In the genomic region with DNA sequence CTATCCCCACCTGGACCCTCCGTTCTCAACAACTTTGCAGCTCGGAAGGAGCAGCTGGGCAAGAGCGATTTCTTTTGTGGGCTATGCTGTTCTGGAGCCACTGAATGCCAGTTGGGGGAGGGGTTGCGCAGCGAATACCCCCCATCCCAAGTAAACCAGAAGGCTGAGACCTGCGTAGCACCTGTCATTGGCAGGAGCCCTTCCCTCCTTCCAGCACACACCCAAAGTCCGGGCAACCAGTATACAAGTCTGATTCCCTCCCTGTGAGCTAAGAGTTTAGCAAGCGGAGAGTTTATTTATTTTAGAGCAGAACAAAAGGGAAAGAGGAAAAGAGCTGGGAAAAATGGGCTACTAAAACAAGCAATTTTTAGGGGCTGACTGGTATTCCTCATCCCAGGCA, we compare ENCODE assay signal across 12 cellular contexts. TPM values are rescaled to one million over a fixed set of nuclear protein-coding genes. Genes with fewer than 3 reads are reported as not detected.
DNase-seq lines count a peak whose midpoint lies in the region; ATAC-seq and TF ChIP-seq lines count a peak whose summit lies in the region.
"Had no signal": no experiment of that assay in that cellular context is flagged by ENCODE, and none has a peak within 500 bp of the region (broad histone marks: within the 10 kb centered on the region; RNA-seq: fewer than 3 reads in every experiment).

No MANE protein-coding gene starts in this region.

- ATAC-seq in GM18909 (IDR thresholded peaks at IDR 0.05; ENCODE audit: poor library complexity, unreplicated experiment) = no peak
- no peak for ATAC-seq in GM19455 (IDR thresholded peaks at IDR 0.05; ENCODE audit: unreplicated experiment)
- no peak for ATAC-seq in GM21381 (IDR thresholded peaks at IDR 0.05; ENCODE audit: unreplicated experiment)
- ATAC-seq: activated CD8-positive, alpha-beta memory T cell treated with anti-CD3 and anti-CD28 coated beads, Interleukin-2, amount 10 ng/mL, durations not matched to agents 7 days and 5 days had no signal

- peaks cover 12% of the 10 kb centered on the region for H3K27me3 ChIP-seq in adipocyte (replicated peaks; ENCODE audit: control insufficient read depth, insufficient read depth, low read length)
- no peaks in the 10 kb centered on the region for H3K27me3 ChIP-seq in iPS DF 6.9 (ENCODE audit: control insufficient read depth, insufficient read depth, low read length)
- H3K27me3 ChIP-seq in effector memory CD4-positive, alpha-beta T cell (replicated peaks; ENCODE audit: control insufficient read depth, insufficient read depth, low read length, poor library complexity, severe bottlenecking) = no peaks in the 10 kb centered on the region

- no peak overlapping the region for H3K9ac ChIP-seq in adipocyte (ENCODE audit: low read length)

- WGBS in iPS DF 6.9 (ENCODE audit: insufficient coverage, insufficient read length) = no CpG with 5 or more reads among the region's 8 CpGs

- DNase-seq in G401 (ENCODE audit: low spot score) (peak; percentile 35), adipocyte (ENCODE audit: low read depth) (peak; percentile 15), iPS DF 6.9 (ENCODE audit: low read depth, low spot score) (no peak), retinal pigment epithelial cell (ENCODE audit: low read depth) (no peak)
- no peak for DNase-seq in effector memory CD4-positive, alpha-beta T cell
- DNase-seq: activated CD8-positive, alpha-beta memory T cell treated with anti-CD3 and anti-CD28 coated beads, Interleukin-2, amount 10 ng/mL, durations not matched to agents 7 days and 5 days; HCEC 1CT; kidney glomerular epithelial cell; NCI-H2081 treated with DMSO at 0.1 percent for 48 hours had no signal

- H3K27ac ChIP-seq in iPS DF 6.9 (ENCODE audit: low read length) = no peak overlapping the region
- no peak overlapping the region for H3K27ac ChIP-seq in effector memory CD4-positive, alpha-beta T cell (ENCODE audit: insufficient read depth, low read length, poor library complexity, severe bottlenecking)

- in situ Hi-C loops in G401 (cut with HindIII; ENCODE audit: low sequenced_read_pairs) = no loop called here

- peak overlapping the region; percentile 67 for H3K4me3 ChIP-seq in adipocyte (ENCODE audit: low read length)
- H3K4me3 ChIP-seq in iPS DF 6.9 (ENCODE audit: low read length) = peak overlapping the region; percentile 87; the same call in 1 of the 2 replicates
- H3K4me3 ChIP-seq in retinal pigment epithelial cell (ENCODE audit: low read length) = peak overlapping the region; percentile 66
- no peak overlapping the region for H3K4me3 ChIP-seq in effector memory CD4-positive, alpha-beta T cell (ENCODE audit: insufficient read depth, low read depth, low read length, poor library complexity, severe bottlenecking)

- TF ChIP-seq CTCF in retinal pigment epithelial cell (conservative IDR thresholded peaks at IDR 0.05; ENCODE audit: low read depth, low read length) = no peak

- H3K4me1 ChIP-seq in adipocyte (ENCODE audit: control insufficient read depth, insufficient read depth, low read length) (no peaks in the 10 kb centered on the region), iPS DF 6.9 (ENCODE audit: control insufficient read depth, insufficient read depth, low read length) (no peaks in the 10 kb centered on the region)
- no peaks in the 10 kb centered on the region for H3K4me1 ChIP-seq in effector memory CD4-positive, alpha-beta T cell (ENCODE audit: control insufficient read depth, insufficient read depth, low read length, poor library complexity, severe bottlenecking)

- no peaks in the 10 kb centered on the region for H3K9me3 ChIP-seq in adipocyte (ENCODE audit: control insufficient read depth, low read length)
- H3K9me3 ChIP-seq in iPS DF 6.9 (ENCODE audit: control insufficient read depth, insufficient read depth, low read length) = no peaks in the 10 kb centered on the region
- H3K9me3 ChIP-seq in effector memory CD4-positive, alpha-beta T cell (ENCODE audit: control insufficient read depth, low read length) = no peaks in the 10 kb centered on the region

- no peaks in the 10 kb centered on the region for H3K36me3 ChIP-seq in adipocyte (ENCODE audit: control insufficient read depth, insufficient read depth, low read length, severe bottlenecking)
- no peaks in the 10 kb centered on the region for H3K36me3 ChIP-seq in iPS DF 6.9 (ENCODE audit: control insufficient read depth, insufficient read depth, low read length)
- H3K36me3 ChIP-seq in effector memory CD4-positive, alpha-beta T cell (ENCODE audit: control insufficient read depth, insufficient read depth, low read length) = no peaks in the 10 kb centered on the region

RNA-seq across cellular contexts. Expression of gene TMEM35A, which starts 0.5 kb away (rescaled TPM):
- 0.92 and 2.4 TPM in 2 replicates for total RNA-seq in G401 (2014; rRNA removed; shearing (Covaris generic))
- total RNA-seq: activated CD8-positive, alpha-beta memory T cell treated with anti-CD3 and anti-CD28 coated beads, Interleukin-2, amount 10 ng/mL, durations not matched to agents 7 days and 5 days had no signal

RNA-seq across cellular contexts. Expression of gene CENPI, which starts 18.8 kb away (rescaled TPM):
- total RNA-seq in G401 (2014; rRNA removed; shearing (Covaris generic)) = 32.7 and 35.1 TPM in 2 replicates

RNA-seq across cellular contexts. Expression of gene TRMT2B, which starts 27.3 kb away (rescaled TPM):
- 14.2 and 21.8 TPM in 2 replicates for total RNA-seq in G401 (2014; rRNA removed; shearing (Covaris generic))

Comparison
In these comparisons a context has a peak if more than half of its experiments do, and no peak if none do; other contexts are left out.
1. DNase-seq: peak in G401 (single experiment) and adipocyte (single experiment); none in iPS DF 6.9 (single experiment), retinal pigment epithelial cell (single experiment) and effector memory CD4-positive, alpha-beta T cell (0 of 3).